In genomic region chr9:134439368-134439784, GRCh38 we compare ENCODE assay signal across 13 cellular contexts.
"Had no signal": no experiment of that assay in that cellular context is flagged by ENCODE, and none has a peak within 500 bp of the region (broad histone marks: within the 10 kb centered on the region; RNA-seq: fewer than 3 reads in every experiment).

No MANE protein-coding gene starts in this region.

- H3K4me3 Mint-ChIP-seq: activated naive CD4-positive, alpha-beta T cell treated with anti-CD3 and anti-CD28 coated beads, Interleukin-2, amount 10 ng/mL, durations not matched to agents 7 days and 5 days; neural crest cell had no signal

- ATAC-seq: body of pancreas, left colon, right cardiac atrium had no signal

- H3K9me3 Mint-ChIP-seq: activated naive CD4-positive, alpha-beta T cell treated with anti-CD3 and anti-CD28 coated beads, Interleukin-2, amount 10 ng/mL, durations not matched to agents 7 days and 5 days; neural crest cell had no signal

- H3K27me3 ChIP-seq: body of pancreas had no signal

- H3K36me3 Mint-ChIP-seq: activated naive CD4-positive, alpha-beta T cell treated with anti-CD3 and anti-CD28 coated beads, Interleukin-2, amount 10 ng/mL, durations not matched to agents 7 days and 5 days had no signal

- H3K4me3 ChIP-seq: body of pancreas, esophagus squamous epithelium had no signal

- H3K27ac ChIP-seq: body of pancreas, esophagus squamous epithelium had no signal

- H3K27ac Mint-ChIP-seq: activated naive CD4-positive, alpha-beta T cell treated with anti-CD3 and anti-CD28 coated beads, Interleukin-2, amount 10 ng/mL, durations not matched to agents 7 days and 5 days had no signal

- DNase-seq: activated CD4-positive, alpha-beta T cell treated with anti-CD3 and anti-CD28 coated beads for 48 hours; activated naive CD4-positive, alpha-beta T cell treated with anti-CD3 and anti-CD28 coated beads, Interleukin-2, amount 10 ng/mL, durations not matched to agents 7 days and 5 days; body of pancreas; esophagus squamous epithelium; foreskin fibroblast; head of caudate nucleus; left colon; mesendoderm; posterior cingulate gyrus; right cardiac atrium; stimulated activated CD4-positive, alpha-beta T cell treated with anti-CD3 and anti-CD28 coated beads, Interleukin-1b, Interleukin-23, amount 100 ng/mL, for 48 hours; stimulated activated naive CD4-positive, alpha-beta T cell treated with Interleukin-2 at 50 U/mL for 16 hours had no signal

- H3K9me3 ChIP-seq: body of pancreas, esophagus squamous epithelium had no signal
